8 cellular contexts compared by ENCODE assay signal in the genomic region with DNA sequence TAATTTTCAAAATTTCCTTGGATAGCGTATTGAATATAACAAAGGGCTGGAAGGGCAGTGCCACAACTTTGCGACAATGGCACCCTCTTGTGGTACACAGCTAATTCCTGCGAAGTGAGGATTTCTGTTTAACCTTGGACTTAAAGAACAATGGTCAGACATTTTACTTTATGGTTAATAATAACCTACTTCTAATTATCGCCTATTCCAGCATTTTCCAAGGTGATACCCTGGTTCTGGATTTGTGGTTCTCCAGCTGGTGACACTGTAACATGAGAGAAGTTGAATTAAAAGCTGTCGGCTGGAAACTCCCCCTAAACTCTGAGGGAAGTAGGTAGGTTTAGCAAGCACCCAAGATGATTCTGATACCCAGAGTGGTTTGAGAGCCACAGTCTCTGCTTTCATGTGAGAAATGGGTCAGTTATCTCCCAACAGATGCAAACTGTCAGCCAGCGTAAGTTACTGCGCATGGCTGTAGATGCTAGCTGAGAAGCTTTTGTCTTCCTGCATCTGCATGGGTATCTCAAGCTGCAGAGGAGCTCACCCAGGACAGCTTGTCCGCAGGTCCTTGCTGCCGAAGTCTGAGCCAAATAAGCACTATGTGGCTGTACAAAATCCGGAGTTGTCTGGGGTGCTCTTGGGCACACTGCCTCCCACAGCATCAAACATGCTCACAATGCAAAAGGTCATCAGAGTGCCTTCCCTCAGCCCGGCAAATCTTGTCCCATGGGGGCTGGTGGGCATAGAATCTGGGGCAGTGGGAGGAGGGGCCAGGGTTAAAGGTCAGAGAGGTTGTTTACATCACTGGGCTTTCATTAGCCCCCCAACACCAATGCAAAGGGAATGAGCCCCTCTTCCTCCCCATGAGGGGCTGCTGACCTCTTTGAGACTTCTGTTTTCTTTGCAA. TPM values are rescaled to one million over a fixed set of nuclear protein-coding genes. Genes with fewer than 3 reads are reported as not detected.
DNase-seq lines count a peak whose midpoint lies in the region; ATAC-seq, FAIRE-seq and TF ChIP-seq lines count a peak whose summit lies in the region.

No MANE protein-coding gene starts in this region.

- H3K4me3 Mint-ChIP-seq in H9 (peak overlapping the region in 1 of 2 experiments; percentile 2; a peak in 1 of 5 replicates), type B pancreatic cell (peak overlapping the region; percentile 23)
- no peak overlapping the region for H3K4me3 Mint-ChIP-seq in activated CD4-positive, alpha-beta T cell treated with anti-CD3 and anti-CD28 coated beads, Interleukin-2, amount 10 ng/mL, durations not matched to agents 7 days and 5 days

- H3K4me1 Mint-ChIP-seq in H9 (peaks cover 23 to 34% of the 10 kb centered on the region in 2 experiments), type B pancreatic cell (ENCODE audit: unreplicated experiment) (peaks cover 23% of the 10 kb centered on the region)
- H3K4me1 Mint-ChIP-seq in activated CD4-positive, alpha-beta T cell treated with anti-CD3 and anti-CD28 coated beads, Interleukin-2, amount 10 ng/mL, durations not matched to agents 7 days and 5 days, result peaks cover 30% of the 10 kb centered on the region

- H3K18ac ChIP-seq in H9 (ENCODE audit: insufficient read length, low read depth, low read length), result no peak overlapping the region

- no peaks in the 10 kb centered on the region; a peak in 1 of 7 replicates for H3K36me3 Mint-ChIP-seq in H9 (ENCODE audit: insufficient read depth in 1 of 3, low read depth in 3 of 3)
- H3K36me3 Mint-ChIP-seq in activated CD4-positive, alpha-beta T cell treated with anti-CD3 and anti-CD28 coated beads, Interleukin-2, amount 10 ng/mL, durations not matched to agents 7 days and 5 days (ENCODE audit: low read depth), result no peaks in the 10 kb centered on the region
- H3K36me3 Mint-ChIP-seq in type B pancreatic cell, result no peaks in the 10 kb centered on the region

- H3K56ac ChIP-seq in H9 (ENCODE audit: insufficient read length, low read depth, low read length), result no peak overlapping the region

- no peak overlapping the region; the same call in 1 of the 2 replicates for H3K14ac ChIP-seq in H9 (ENCODE audit: insufficient read depth, low read length)

- peak; percentile 95 for FAIRE-seq in endothelial cell of umbilical vein (lab: Jason Lieb, UNC)

- no peak overlapping the region for H3K23ac ChIP-seq in H9 (ENCODE audit: insufficient read length, low read depth, low read length)

- H3K9ac ChIP-seq in H9 (ENCODE audit: extremely low read depth, insufficient read length, low read length), result no peak overlapping the region
- H3K9ac ChIP-seq in endothelial cell of umbilical vein (replicated peaks; ENCODE audit: extremely low read depth, insufficient read depth, low read length), result no peak overlapping the region

- no peak overlapping the region for H2BK20ac ChIP-seq in H9 (ENCODE audit: low read depth, low read length, poor library complexity, severe bottlenecking)

- H3T11ph ChIP-seq in H9 (ENCODE audit: low read length), result no peak overlapping the region

- no peak overlapping the region for H3K4me2 ChIP-seq in H9 (ENCODE audit: insufficient read depth, insufficient read length, low read length)
- no peak overlapping the region for H3K4me2 ChIP-seq in endothelial cell of umbilical vein (ENCODE audit: insufficient read depth, low read length)

- H3K79me1 ChIP-seq in H9 (ENCODE audit: insufficient read depth, low read depth, low read length, poor library complexity, severe bottlenecking), result no peaks in the 10 kb centered on the region

- H2AK5ac ChIP-seq in H9 (ENCODE audit: insufficient read length, low read length), result no peak overlapping the region

- dilution Hi-C loops in endothelial cell of umbilical vein (cut with MboI; ENCODE audit: extremely low pct_ligation_motif_present, low sequenced_read_pairs), result no loop called here

- no peak overlapping the region for H2AFZ ChIP-seq in H9 (ENCODE audit: low read length)
- H2AFZ ChIP-seq in endothelial cell of umbilical vein (ENCODE audit: low read depth, low read length), result peak overlapping the region; percentile 9

- H3K23me2 ChIP-seq in H9 (ENCODE audit: insufficient read length, low read depth, low read length, poor library complexity, severe bottlenecking), result no peaks in the 10 kb centered on the region

- H3K36me3 ChIP-seq in endothelial cell of umbilical vein (ENCODE audit: control insufficient read depth in 2 of 2, extremely low read depth in 1 of 2, insufficient read depth in 2 of 2, low read length in 2 of 2), result no peaks in the 10 kb centered on the region

- H3K9me3 Mint-ChIP-seq in H9 (no peaks in the 10 kb centered on the region), type B pancreatic cell (no peaks in the 10 kb centered on the region)
- no peaks in the 10 kb centered on the region for H3K9me3 Mint-ChIP-seq in activated CD4-positive, alpha-beta T cell treated with anti-CD3 and anti-CD28 coated beads, Interleukin-2, amount 10 ng/mL, durations not matched to agents 7 days and 5 days

- no peak overlapping the region for H2BK15ac ChIP-seq in H9 (ENCODE audit: low read depth, low read length)

- peak overlapping the region; percentile 76 for H4K91ac ChIP-seq in H9 (ENCODE audit: insufficient read length, low read depth, low read length)

- no peak overlapping the region for H2BK12ac ChIP-seq in H9 (ENCODE audit: insufficient read length, low read depth, low read length)

- peak overlapping the region; percentile 64 for H4K8ac ChIP-seq in H9 (replicated peaks; ENCODE audit: insufficient read length, low read depth, low read length)

- H3K27ac ChIP-seq in H9 (ENCODE audit: insufficient read length, low read depth, low read length) (no peak overlapping the region), endothelial cell of umbilical vein (ENCODE audit: insufficient read depth, low read depth, low read length) (no peak overlapping the region)

- H3K27me3 ChIP-seq in H9 (ENCODE audit: insufficient read depth, low read length) (no peaks in the 10 kb centered on the region), endothelial cell of umbilical vein (ENCODE audit: control insufficient read depth in 2 of 2, insufficient read depth in 2 of 2, low read length in 2 of 2) (peaks cover 0 to 2% of the 10 kb centered on the region in 2 experiments)

- CTCF ChIA-PET in activated CD4-positive, alpha-beta T cell treated with anti-CD3 and anti-CD28 coated beads, Interleukin-2, amount 10 ng/mL, durations not matched to agents 7 days and 5 days (lab: Charles Lee), result interaction anchor here (0.6 to 4.7 kb wide), 19 partner anchors 8 to 250 kb away, joined by 3 to 43 read pairs (median 6); no protein-coding TSS in a partner anchor
- CTCF ChIA-PET in endothelial cell of umbilical vein (lab: Charles Lee), result interaction anchor here (0.6 to 2.8 kb wide), 24 partner anchors 9 to 343 kb away, joined by 3 to 68 read pairs (median 5); a partner anchor contains a TSS

- no peak overlapping the region for H2BK120ac ChIP-seq in H9 (ENCODE audit: low read depth, low read length, poor library complexity, severe bottlenecking)

- no peaks in the 10 kb centered on the region; the same call in 1 of the 2 replicates for H3K27me3 Mint-ChIP-seq in H9 (ENCODE audit: low read depth)
- H3K27me3 Mint-ChIP-seq in activated CD4-positive, alpha-beta T cell treated with anti-CD3 and anti-CD28 coated beads, Interleukin-2, amount 10 ng/mL, durations not matched to agents 7 days and 5 days, result peaks cover 15% of the 10 kb centered on the region
- H3K27me3 Mint-ChIP-seq in type B pancreatic cell, result peaks cover 22% of the 10 kb centered on the region

- ATAC-seq in GM21447 (IDR thresholded peaks at IDR 0.05; ENCODE audit: unreplicated experiment), result no peak

- TF ChIP-seq CTCF in H9 (conservative IDR thresholded peaks at IDR 0.05) (peak; percentile 97), endothelial cell of umbilical vein (IDR thresholded peaks at IDR 0.05; ENCODE audit: extremely low read depth in 1 of 2, insufficient read depth in 1 of 2, low read depth in 1 of 2, low read length in 2 of 2) (peak; percentile 66 to 88), type B pancreatic cell (conservative IDR thresholded peaks at IDR 0.05) (peak; percentile 97)

- no peaks in the 10 kb centered on the region for H3K9me1 ChIP-seq in endothelial cell of umbilical vein (replicated peaks; ENCODE audit: control insufficient read depth, extremely low read depth, insufficient read depth, low read length)

- H3K9me3 ChIP-seq in H9 (ENCODE audit: control insufficient read depth, low read depth, low read length), result no peaks in the 10 kb centered on the region
- H3K9me3 ChIP-seq in endothelial cell of umbilical vein (replicated peaks; ENCODE audit: control insufficient read depth, insufficient read depth, low read length), result no peaks in the 10 kb centered on the region

- no peak overlapping the region for H4K5ac ChIP-seq in H9 (ENCODE audit: insufficient read length, low read depth, low read length)

- TF ChIP-seq POLR2A in endothelial cell of umbilical vein (IDR thresholded peaks at IDR 0.05; ENCODE audit: low read depth, low read length), result no peak

- no peak overlapping the region for H3K4ac ChIP-seq in H9 (ENCODE audit: low read depth, low read length)

- no peak overlapping the region for H2BK5ac ChIP-seq in H9 (ENCODE audit: insufficient read length, low read length)

- no CpG with 5 or more reads among the region's 11 CpGs for WGBS in H9 (ENCODE audit: extremely low coverage, insufficient read length, low lambda C conversion rate)

- intact Hi-C loops in endothelial cell of umbilical vein (cut with micrococcal nuclease), result loop anchor here (1.0 to 10.0 kb wide), 6 partner anchors 137 to 654 kb away; a partner anchor contains a TSS

- POLR2A ChIA-PET in activated CD4-positive, alpha-beta T cell treated with anti-CD3 and anti-CD28 coated beads, Interleukin-2, amount 10 ng/mL, durations not matched to agents 7 days and 5 days (lab: Charles Lee), result interaction anchor here (0.6 kb wide), 1 partner anchor 10 kb away, joined by 5 read pairs; no protein-coding TSS in a partner anchor
- POLR2A ChIA-PET in endothelial cell of umbilical vein (lab: Charles Lee), result no interaction called here

- H3K79me2 ChIP-seq in H9 (ENCODE audit: insufficient read depth, low read length) (no peaks in the 10 kb centered on the region), endothelial cell of umbilical vein (ENCODE audit: control insufficient read depth, insufficient read depth, low read length) (no peaks in the 10 kb centered on the region)

- no peak overlapping the region for H3K4me3 ChIP-seq in endothelial cell of umbilical vein (replicated peaks in 1 of 3; ENCODE audit: insufficient read depth in 1 of 3, low read depth in 1 of 3, low read length in 3 of 3)

- BruUV-seq in endothelial cell of umbilical vein (replicated peaks; lab: Mats Ljungman, UMichigan), result no TSS peak

- H3K4me1 ChIP-seq in H9 (ENCODE audit: insufficient read depth, low read length) (peaks cover 7% of the 10 kb centered on the region; the same call in 1 of the 2 replicates), endothelial cell of umbilical vein (ENCODE audit: control insufficient read depth, extremely low read depth, insufficient read depth, low read length) (peaks cover 11% of the 10 kb centered on the region)

- H4K20me1 ChIP-seq in H9 (ENCODE audit: control insufficient read depth, insufficient read depth, insufficient read length) (no peaks in the 10 kb centered on the region), endothelial cell of umbilical vein (replicated peaks; ENCODE audit: control insufficient read depth, extremely low read depth, insufficient read depth, low read length) (no peaks in the 10 kb centered on the region)

- DNase-seq in DMS153 treated with DMSO at 0.1 percent for 48 hours (lab: John Stamatoyannopoulos, UW; ENCODE audit: unreplicated experiment), result peak; percentile 12
- DNase-seq in H9, result no peak
- peak; percentile 57 for DNase-seq in NCI-H2196 (lab: John Stamatoyannopoulos, UW; ENCODE audit: unreplicated experiment)
- DNase-seq in activated CD4-positive, alpha-beta T cell treated with anti-CD3 and anti-CD28 coated beads, Interleukin-2, amount 10 ng/mL, durations not matched to agents 7 days and 5 days, result peak; percentile 63
- DNase-seq in endothelial cell of umbilical vein (ENCODE audit: low read depth, low spot score), result peak; percentile 80
- peak; percentile 73 for DNase-seq in myocyte (ENCODE audit: low read depth)
- DNase-seq in type B pancreatic cell (ENCODE audit: extremely low spot score, unreplicated experiment), result no peak

- no peak overlapping the region; a peak in 1 of 7 replicates for H3K27ac Mint-ChIP-seq in H9
- no peak overlapping the region for H3K27ac Mint-ChIP-seq in activated CD4-positive, alpha-beta T cell treated with anti-CD3 and anti-CD28 coated beads, Interleukin-2, amount 10 ng/mL, durations not matched to agents 7 days and 5 days
- peak overlapping the region; percentile 4 for H3K27ac Mint-ChIP-seq in type B pancreatic cell

RNA-seq across cellular contexts. Expression of a gene that starts 6.6 kb away (rescaled TPM):
- total RNA-seq in H9 (2021) (68.3 and 68.9 TPM in 2 replicates), endothelial cell of umbilical vein (47.0 and 50.8 TPM in 2 replicates), myocyte (14.1 and 15.2 TPM in 2 replicates), type B pancreatic cell (ENCODE audit: low replicate concordance) (18.4 and 43.0 TPM in 2 replicates)
- 10 to 100 TPM; 32.5 to 39.6 TPM for total RNA-seq in activated CD4-positive, alpha-beta T cell treated with anti-CD3 and anti-CD28 coated beads, Interleukin-2, amount 10 ng/mL, durations not matched to agents 7 days and 5 days
- 20.3 and 23.7 TPM in 2 replicates for polyA plus RNA-seq in endothelial cell of umbilical vein
- polyA plus RNA-seq in endothelial cell of umbilical vein (2011; cell fraction: cytosol; rRNA removed), result 26.5 and 27.6 TPM in 2 replicates
- 24.8 and 30.0 TPM in 2 replicates for polyA plus RNA-seq in endothelial cell of umbilical vein (2011; cell fraction: nucleus; rRNA removed)
- 22.2 and 25.6 TPM in 2 replicates for polyA plus RNA-seq in endothelial cell of umbilical vein (2012)
- polyA minus RNA-seq in endothelial cell of umbilical vein, result 38.5 and 44.9 TPM in 2 replicates
- 21.6 TPM for polyA minus RNA-seq in endothelial cell of umbilical vein (2011; cell fraction: cytosol; rRNA and poly(A)+ RNA removed)
- polyA minus RNA-seq in endothelial cell of umbilical vein (2011; cell fraction: nucleus; rRNA and poly(A)+ RNA removed), result 26.8 and 42.4 TPM in 2 replicates
- polyA plus RNA-seq in myocyte (2012), result 12.4 TPM

RNA-seq across cellular contexts. Expression of a gene that starts 18.8 kb away (rescaled TPM):
- total RNA-seq in H9 (2021) (57.7 and 65.1 TPM in 2 replicates), endothelial cell of umbilical vein (70.4 and 73.2 TPM in 2 replicates), myocyte (65.6 and 68.0 TPM in 2 replicates), type B pancreatic cell (ENCODE audit: low replicate concordance) (47.2 and 74.3 TPM in 2 replicates)
- 10 to 100 TPM; 29.1 to 29.7 TPM for total RNA-seq in activated CD4-positive, alpha-beta T cell treated with anti-CD3 and anti-CD28 coated beads, Interleukin-2, amount 10 ng/mL, durations not matched to agents 7 days and 5 days
- polyA plus RNA-seq in endothelial cell of umbilical vein, result 92.4 and 101 TPM in 2 replicates
- polyA plus RNA-seq in endothelial cell of umbilical vein (2011; cell fraction: cytosol; rRNA removed), result 91.0 and 96.0 TPM in 2 replicates
- 51.8 and 63.9 TPM in 2 replicates for polyA plus RNA-seq in endothelial cell of umbilical vein (2011; cell fraction: nucleus; rRNA removed)
- 61.3 and 63.3 TPM in 2 replicates for polyA plus RNA-seq in endothelial cell of umbilical vein (2012)
- 43.7 and 45.2 TPM in 2 replicates for polyA minus RNA-seq in endothelial cell of umbilical vein
- 19.3 TPM for polyA minus RNA-seq in endothelial cell of umbilical vein (2011; cell fraction: cytosol; rRNA and poly(A)+ RNA removed)
- polyA minus RNA-seq in endothelial cell of umbilical vein (2011; cell fraction: nucleus; rRNA and poly(A)+ RNA removed), result 39.9 and 51.3 TPM in 2 replicates
- polyA plus RNA-seq in myocyte (2012), result 77.0 TPM

RNA-seq across cellular contexts. Expression of a gene that starts 36.6 kb away (rescaled TPM):
- total RNA-seq in H9 (2021) (145 and 146 TPM in 2 replicates), endothelial cell of umbilical vein (80.8 and 82.7 TPM in 2 replicates), myocyte (15.4 and 19.6 TPM in 2 replicates), type B pancreatic cell (ENCODE audit: low replicate concordance) (72.6 and 80.3 TPM in 2 replicates)
- total RNA-seq in activated CD4-positive, alpha-beta T cell treated with anti-CD3 and anti-CD28 coated beads, Interleukin-2, amount 10 ng/mL, durations not matched to agents 7 days and 5 days, result 100 to 1,000 TPM in 1 of 2 experiments, 10 to 100 TPM in 1; 92.8 to 109 TPM
- polyA plus RNA-seq in endothelial cell of umbilical vein, result 33.9 and 68.5 TPM in 2 replicates
- 67.6 and 98.6 TPM in 2 replicates for polyA plus RNA-seq in endothelial cell of umbilical vein (2011; cell fraction: cytosol; rRNA removed)
- 118 and 166 TPM in 2 replicates for polyA plus RNA-seq in endothelial cell of umbilical vein (2011; cell fraction: nucleus; rRNA removed)
- polyA plus RNA-seq in endothelial cell of umbilical vein (2012), result 49.0 and 84.6 TPM in 2 replicates
- polyA minus RNA-seq in endothelial cell of umbilical vein, result 16.2 and 17.0 TPM in 2 replicates
- 50.5 TPM for polyA minus RNA-seq in endothelial cell of umbilical vein (2011; cell fraction: cytosol; rRNA and poly(A)+ RNA removed)
- polyA minus RNA-seq in endothelial cell of umbilical vein (2011; cell fraction: nucleus; rRNA and poly(A)+ RNA removed), result 33.4 and 50.5 TPM in 2 replicates
- polyA plus RNA-seq in myocyte (2012), result 27.5 TPM

Comparison
In these comparisons a context has a peak if more than half of its experiments do, and no peak if none do; other contexts are left out.
1. DNase-seq: peak in DMS153 treated with DMSO at 0.1 percent for 48 hours (single experiment), NCI-H2196 (single experiment), activated CD4-positive, alpha-beta T cell treated with anti-CD3 and anti-CD28 coated beads, Interleukin-2, amount 10 ng/mL, durations not matched to agents 7 days and 5 days (single experiment), endothelial cell of umbilical vein (single experiment) and myocyte (single experiment); none in H9 (single experiment) and type B pancreatic cell (single experiment).
2. Peak in every context shown above with its lines, with median percentiles within 50 percentile points of each other: CTCF ChIP-seq.